Comparison of ENCODE assay signal across 1 cellular context in genomic region chr22:36123673-36124630, GRCh38.
TF ChIP-seq lines count a peak whose summit lies in the region.

No MANE protein-coding gene starts in this region.

TF ChIP-seq in K562, 482 proteins besides CTCF, POLR2A, EP300 and RAD21 (continued from another document and continues in another):
- no peak for TF ChIP-seq ZNF639 (CRISPR knock-in tag; conservative IDR thresholded peaks at IDR 0.05 in 1 of 2, IDR thresholded peaks at IDR 0.05 in 1 of 2)
- TF ChIP-seq NFE2 (IDR thresholded peaks at IDR 0.05; ENCODE audit: low read depth) = peak; percentile 90
- TF ChIP-seq ARID2 (IDR thresholded peaks at IDR 0.05) = peak; percentile 86
- TF ChIP-seq SREBF2 (CRISPR knock-in tag; IDR thresholded peaks at IDR 0.05) = no peak
- TF ChIP-seq ZNF436 (CRISPR knock-in tag; IDR thresholded peaks at IDR 0.05) = no peak
- 0 out of 2 replicates have a peak, but pooled peaks have one; percentile 19 for TF ChIP-seq ZBTB33 (CRISPR knock-in tag; IDR thresholded peaks at IDR 0.05)
- no peak for TF ChIP-seq HNRNPH1 (optimal IDR thresholded peaks at IDR 0.05; ENCODE audit: low read depth, low read length)
- no peak for TF ChIP-seq KLF16 (IDR thresholded peaks at IDR 0.05)
- TF ChIP-seq MAFG (tag; conservative IDR thresholded peaks at IDR 0.05) = peak; percentile 92
- TF ChIP-seq ZNF79 (CRISPR knock-in tag; IDR thresholded peaks at IDR 0.05; ENCODE audit: low read depth) = no peak
- TF ChIP-seq NFRKB (IDR thresholded peaks at IDR 0.05; ENCODE audit: low read depth) = 0 out of 2 replicates have a peak, but pooled peaks have one; percentile 48
- TF ChIP-seq GATA2 (CRISPR knock-in tag; IDR thresholded peaks at IDR 0.05) = no peak
- no peak for TF ChIP-seq SNIP1 (IDR thresholded peaks at IDR 0.05; ENCODE audit: low read depth)
- TF ChIP-seq E2F6 (IDR thresholded peaks at IDR 0.05; ENCODE audit: borderline replicate concordance in 1 of 2, extremely low read depth in 1 of 2, insufficient read depth in 1 of 2, insufficient read length in 1 of 2, low read depth in 1 of 2, low read length in 1 of 2, poor library complexity in 1 of 2, severe bottlenecking in 1 of 2) = peak; percentile 72 to 77
- no peak for TF ChIP-seq HINFP (tag; conservative IDR thresholded peaks at IDR 0.05; ENCODE audit: low read depth)
- TF ChIP-seq ETV5 (CRISPR knock-in tag; IDR thresholded peaks at IDR 0.05; ENCODE audit: low read depth) = no peak
- no peak for TF ChIP-seq NCOR1 (IDR thresholded peaks at IDR 0.05)
- TF ChIP-seq ZNF316 (IDR thresholded peaks at IDR 0.05) = peak; percentile 98
- TF ChIP-seq PHF21A (IDR thresholded peaks at IDR 0.05; ENCODE audit: borderline replicate concordance, low read depth) = no peak
- TF ChIP-seq MLLT1 (IDR thresholded peaks at IDR 0.05) = peak in 1 of 2 experiments; percentile 70; a peak in 2 of 4 replicates
- TF ChIP-seq POLR2H (tag; IDR thresholded peaks at IDR 0.05; ENCODE audit: low read depth) = no peak
- TF ChIP-seq ZNF311 (CRISPR knock-in tag; IDR thresholded peaks at IDR 0.05) = no peak
- no peak for TF ChIP-seq TAF9B (IDR thresholded peaks at IDR 0.05; ENCODE audit: partially characterized antibody)
- TF ChIP-seq CREM (IDR thresholded peaks at IDR 0.05; ENCODE audit: low read depth) = peak; percentile 93
- TF ChIP-seq MYC (IDR thresholded peaks at IDR 0.05; ENCODE audit: low read depth, low read length) = peak; percentile 61; the same call in 1 of the 2 replicates
- no peak for TF ChIP-seq MYC (CRISPR knock-in tag; IDR thresholded peaks at IDR 0.05; ENCODE audit: borderline replicate concordance, low read depth)
- no peak for TF ChIP-seq ARID4B (CRISPR knock-in tag; IDR thresholded peaks at IDR 0.05)
- peak in 2 of 3 experiments; percentile 29 to 42 for TF ChIP-seq YY1 (IDR thresholded peaks at IDR 0.05; ENCODE audit: borderline replicate concordance in 1 of 3, control insufficient read depth in 1 of 3, extremely low read depth in 1 of 3, insufficient read depth in 3 of 3, insufficient read length in 1 of 3, insufficient replicate concordance in 2 of 3, low read depth in 1 of 3, low read length in 2 of 3)
- TF ChIP-seq FOXK2 (conservative IDR thresholded peaks at IDR 0.05 in 1 of 2, IDR thresholded peaks at IDR 0.05 in 1 of 2; ENCODE audit: low read depth in 2 of 2) = 0 out of 4 replicates have a peak, but pooled peaks of 1 of the 2 experiments have one; percentile 18
- TF ChIP-seq FOXP1 (CRISPR knock-in tag; IDR thresholded peaks at IDR 0.05) = peak; percentile 47; the same call in 1 of the 2 replicates
- no peak for TF ChIP-seq ZHX1 (conservative IDR thresholded peaks at IDR 0.05; ENCODE audit: low read length)
- TF ChIP-seq ZNF24 (IDR thresholded peaks at IDR 0.05) = no peak; the same call in 1 of the 2 replicates
- peak; percentile 81 for TF ChIP-seq MAFF (IDR thresholded peaks at IDR 0.05; ENCODE audit: low read length)
- TF ChIP-seq TBL1XR1 (IDR thresholded peaks at IDR 0.05; ENCODE audit: low read length in 2 of 2) = no peak
- peak; percentile 65 for TF ChIP-seq JUN (IDR thresholded peaks at IDR 0.05; ENCODE audit: borderline replicate concordance, low read depth, low read length)
- no peak for TF ChIP-seq JUN (CRISPR knock-in tag; IDR thresholded peaks at IDR 0.05; ENCODE audit: borderline replicate concordance)
- 0 out of 2 replicates have a peak, but pooled peaks have one; percentile 27 for TF ChIP-seq HCFC1 (IDR thresholded peaks at IDR 0.05; ENCODE audit: low read depth, low read length)
- TF ChIP-seq BMI1 (IDR thresholded peaks at IDR 0.05; ENCODE audit: low read length) = no peak
- no peak for TF ChIP-seq SMARCC2 (IDR thresholded peaks at IDR 0.05; ENCODE audit: low read depth)
- no peak for TF ChIP-seq CBX5 (IDR thresholded peaks at IDR 0.05; ENCODE audit: borderline replicate concordance, low read depth)
- TF ChIP-seq ZNF511 (CRISPR knock-in tag; IDR thresholded peaks at IDR 0.05) = no peak
- TF ChIP-seq GABPA (tag; conservative IDR thresholded peaks at IDR 0.05; ENCODE audit: low read depth) = peak; percentile 53
- TF ChIP-seq KLF10 (CRISPR knock-in tag; IDR thresholded peaks at IDR 0.05) = no peak
- no peak for TF ChIP-seq MYBL2 (IDR thresholded peaks at IDR 0.05; ENCODE audit: low read depth)
- TF ChIP-seq MYBL2 (CRISPR knock-in tag; IDR thresholded peaks at IDR 0.05; ENCODE audit: borderline replicate concordance) = no peak
- no peak for TF ChIP-seq GATAD2A (IDR thresholded peaks at IDR 0.05)
- TF ChIP-seq SUPT5H (IDR thresholded peaks at IDR 0.05) = no peak
- TF ChIP-seq TFAP4 (CRISPR knock-in tag; IDR thresholded peaks at IDR 0.05; ENCODE audit: borderline replicate concordance) = peak; percentile 67; the same call in 1 of the 2 replicates
- TF ChIP-seq CHD4 (IDR thresholded peaks at IDR 0.05; ENCODE audit: insufficient read depth, insufficient replicate concordance, low read depth, low read length, poor library complexity, severe bottlenecking) = no peak
- no peak for TF ChIP-seq KDM5B (IDR thresholded peaks at IDR 0.05; ENCODE audit: insufficient replicate concordance, low read depth, low read length)
